16 cellular contexts compared by ENCODE assay signal in genomic region chr2:149098722-149099121, GRCh38.
A peak's percentile ranks its signal among the peaks of the same experiment; 100 is the strongest.
DNase-seq lines count a peak whose midpoint lies in the region; ATAC-seq and TF ChIP-seq lines count a peak whose summit lies in the region.
"Had no signal": no experiment of that assay in that cellular context is flagged by ENCODE, and none has a peak within 500 bp of the region (broad histone marks: within the 10 kb centered on the region; RNA-seq: fewer than 3 reads in every experiment).

No MANE protein-coding gene starts in this region.

- H3K9me3 ChIP-seq in PC-3 (ENCODE audit: low read length) (no peaks in the 10 kb centered on the region), MG63 (no peaks in the 10 kb centered on the region), left ventricle myocardium inferior (replicated peaks) (no peaks in the 10 kb centered on the region)
- H3K9me3 ChIP-seq: esophagus muscularis mucosa had no signal

- POLR2A ChIA-PET in PC-3 (lab: Charles Lee; ENCODE audit: unreplicated experiment), result no interaction called here
- POLR2A ChIA-PET in activated CD4-positive, alpha-beta memory T cell treated with anti-CD3 and anti-CD28 coated beads for 36 hours (lab: Charles Lee), result no interaction called here

- H3K4me3 ChIP-seq in PC-3 (ENCODE audit: low read length) (no peak overlapping the region), foreskin fibroblast (ENCODE audit: low read depth in 1 of 2, low read length in 2 of 2) (no peak overlapping the region), retinal pigment epithelial cell (ENCODE audit: low read length) (no peak overlapping the region), MG63 (no peak overlapping the region), left ventricle myocardium inferior (no peak overlapping the region)
- H3K4me3 ChIP-seq: esophagus muscularis mucosa had no signal

- no peaks in the 10 kb centered on the region for H3K36me3 ChIP-seq in PC-3 (ENCODE audit: low read depth, low read length)
- H3K36me3 ChIP-seq in MG63, result no peaks in the 10 kb centered on the region
- H3K36me3 ChIP-seq in left ventricle myocardium inferior, result no peaks in the 10 kb centered on the region
- H3K36me3 ChIP-seq: esophagus muscularis mucosa had no signal

- H3K4me3 Mint-ChIP-seq in activated CD4-positive, alpha-beta memory T cell treated with anti-CD3 and anti-CD28 coated beads for 36 hours, result no peak overlapping the region
- H3K4me3 Mint-ChIP-seq: activated CD4-positive, alpha-beta T cell treated with anti-CD3 and anti-CD28 coated beads for 36 hours; activated naive CD8-positive, alpha-beta T cell treated with anti-CD3 and anti-CD28 coated beads, Interleukin-2, amount 50 U/mL, for 24 hours; CD8-positive, alpha-beta T cell had no signal

- TF ChIP-seq CTCF in PC-3 (conservative IDR thresholded peaks at IDR 0.05; ENCODE audit: low read depth, low read length) (no peak), foreskin fibroblast (IDR thresholded peaks at IDR 0.05; ENCODE audit: low read depth, low read length) (no peak), retinal pigment epithelial cell (conservative IDR thresholded peaks at IDR 0.05; ENCODE audit: low read depth, low read length) (no peak), left ventricle myocardium inferior (IDR thresholded peaks at IDR 0.05; ENCODE audit: borderline replicate concordance) (no peak)

- no peaks in the 10 kb centered on the region for H3K9me2 ChIP-seq in PC-3 (replicated peaks; ENCODE audit: low read length)

- no peaks in the 10 kb centered on the region for H3K9me3 Mint-ChIP-seq in activated CD4-positive, alpha-beta memory T cell treated with anti-CD3 and anti-CD28 coated beads for 36 hours
- H3K9me3 Mint-ChIP-seq: activated naive CD8-positive, alpha-beta T cell treated with anti-CD3 and anti-CD28 coated beads, Interleukin-2, amount 50 U/mL, for 24 hours; CD8-positive, alpha-beta T cell had no signal

- H3K27ac Mint-ChIP-seq in activated CD4-positive, alpha-beta memory T cell treated with anti-CD3 and anti-CD28 coated beads for 36 hours, result no peak overlapping the region
- H3K27ac Mint-ChIP-seq: activated CD4-positive, alpha-beta T cell treated with anti-CD3 and anti-CD28 coated beads for 36 hours; activated naive CD8-positive, alpha-beta T cell treated with anti-CD3 and anti-CD28 coated beads, Interleukin-2, amount 50 U/mL, for 24 hours; CD8-positive, alpha-beta T cell had no signal

- no peak overlapping the region for H3K27ac ChIP-seq in PC-3 (ENCODE audit: low read length)
- no peak overlapping the region for H3K27ac ChIP-seq in left ventricle myocardium inferior (replicated peaks)
- H3K27ac ChIP-seq: esophagus muscularis mucosa had no signal

- H3K36me3 Mint-ChIP-seq in activated CD4-positive, alpha-beta memory T cell treated with anti-CD3 and anti-CD28 coated beads for 36 hours, result no peaks in the 10 kb centered on the region
- H3K36me3 Mint-ChIP-seq: CD8-positive, alpha-beta T cell had no signal

- DNase-seq in GM03348 (ENCODE audit: low spot score) (peak; percentile 70), PC-3 (peak; percentile 62), foreskin fibroblast (peak; percentile 9 to 13), retinal pigment epithelial cell (ENCODE audit: low read depth) (peak; percentile 97), MG63 (no peak), left ventricle myocardium inferior (no peak)
- DNase-seq in activated CD4-positive, alpha-beta memory T cell treated with anti-CD3 and anti-CD28 coated beads for 36 hours, result no peak
- DNase-seq in activated naive CD4-positive, alpha-beta T cell treated with anti-CD3 and anti-CD28 coated beads, Interleukin-2, amount 50 U/mL, for 16 hours, result no peak
- DNase-seq: activated CD4-positive, alpha-beta T cell treated with anti-CD3 and anti-CD28 coated beads for 36 hours; activated naive CD8-positive, alpha-beta T cell treated with anti-CD3 and anti-CD28 coated beads, Interleukin-2, amount 50 U/mL, for 24 hours; CD8-positive, alpha-beta T cell; cortex of kidney; NCI-H1105 treated with DMSO at 0.1 percent for 48 hours; NCI-H226; stimulated activated CD4-positive, alpha-beta T cell treated with anti-CD3 and anti-CD28 coated beads, Interleukin-2, amount 100 ng/mL, for 48 hours had no signal

- H3K4me2 ChIP-seq in PC-3 (ENCODE audit: low read length), result no peak overlapping the region

- H3K9ac ChIP-seq in PC-3 (ENCODE audit: low read length), result no peak overlapping the region

- no peak overlapping the region for H2AFZ ChIP-seq in PC-3 (ENCODE audit: low read length)

- no peaks in the 10 kb centered on the region for H4K20me1 ChIP-seq in PC-3 (ENCODE audit: low read length)

- intact Hi-C loops in PC-3 (cut with micrococcal nuclease), result no loop called here
- intact Hi-C loops in activated CD4-positive, alpha-beta memory T cell treated with anti-CD3 and anti-CD28 coated beads for 36 hours (cut with micrococcal nuclease), result no loop called here
- intact Hi-C loops in left ventricle myocardium inferior (cut with micrococcal nuclease), result no loop called here

- peaks cover 8% of the 10 kb centered on the region for H3K27me3 Mint-ChIP-seq in activated CD4-positive, alpha-beta memory T cell treated with anti-CD3 and anti-CD28 coated beads for 36 hours

- H3F3A ChIP-seq in PC-3 (ENCODE audit: low read length, unreplicated experiment), result no peaks in the 10 kb centered on the region

- H3K79me2 ChIP-seq in PC-3 (ENCODE audit: low read length), result no peaks in the 10 kb centered on the region

- H3K4me1 Mint-ChIP-seq in activated CD4-positive, alpha-beta memory T cell treated with anti-CD3 and anti-CD28 coated beads for 36 hours (ENCODE audit: low read depth), result no peaks in the 10 kb centered on the region
- H3K4me1 Mint-ChIP-seq: activated CD4-positive, alpha-beta T cell treated with anti-CD3 and anti-CD28 coated beads for 36 hours; activated naive CD8-positive, alpha-beta T cell treated with anti-CD3 and anti-CD28 coated beads, Interleukin-2, amount 50 U/mL, for 24 hours had no signal

- no TSS peak for BruUV-seq in PC-3 (replicated peaks; lab: Mats Ljungman, UMichigan)

- H3K27me3 ChIP-seq in PC-3 (ENCODE audit: low read length) (peaks cover 42% of the 10 kb centered on the region; the same call in 1 of the 2 replicates), MG63 (no peaks in the 10 kb centered on the region), left ventricle myocardium inferior (ENCODE audit: low read depth) (peaks cover 8% of the 10 kb centered on the region)
- H3K27me3 ChIP-seq: esophagus muscularis mucosa had no signal

- CTCF ChIA-PET in PC-3 (lab: Charles Lee), result no interaction called here
- CTCF ChIA-PET in activated CD4-positive, alpha-beta memory T cell treated with anti-CD3 and anti-CD28 coated beads for 36 hours (lab: Charles Lee), result no interaction called here

- ATAC-seq in PC-3, result no peak
- ATAC-seq: activated CD4-positive, alpha-beta T cell treated with anti-CD3 and anti-CD28 coated beads for 36 hours; activated naive CD8-positive, alpha-beta T cell treated with anti-CD3 and anti-CD28 coated beads, Interleukin-2, amount 50 U/mL, for 24 hours; CD8-positive, alpha-beta T cell had no signal

- H3K4me1 ChIP-seq in PC-3 (ENCODE audit: insufficient read depth, low read length) (peaks cover 4% of the 10 kb centered on the region; the same call in 1 of the 2 replicates), left ventricle myocardium inferior (no peaks in the 10 kb centered on the region)
- H3K4me1 ChIP-seq: esophagus muscularis mucosa had no signal

Comparison
In these comparisons a context has a peak if more than half of its experiments do, and no peak if none do; other contexts are left out.
1. DNase-seq: peak in GM03348 (single experiment), PC-3 (single experiment), foreskin fibroblast (2 of 2) and retinal pigment epithelial cell (single experiment); none in MG63 (single experiment), activated CD4-positive, alpha-beta memory T cell treated with anti-CD3 and anti-CD28 coated beads for 36 hours (single experiment), left ventricle myocardium inferior (single experiment) and activated naive CD4-positive, alpha-beta T cell treated with anti-CD3 and anti-CD28 coated beads, Interleukin-2, amount 50 U/mL, for 16 hours (single experiment).